8 cellular contexts compared by ENCODE assay signal in genomic region chr14:72925171-72925759, GRCh38. TPM values are rescaled to one million over a fixed set of nuclear protein-coding genes. Genes with fewer than 3 reads are reported as not detected.
A peak's percentile ranks its signal among the peaks of the same experiment; 100 is the strongest.
DNase-seq lines count a peak whose midpoint lies in the region; ATAC-seq and TF ChIP-seq lines count a peak whose summit lies in the region.

No MANE protein-coding gene starts in this region.

- peak overlapping the region; percentile 90 to 94; a peak in 4 of 5 replicates for H3K4me3 Mint-ChIP-seq in H9

- no peak overlapping the region for H4K91ac ChIP-seq in H9 (ENCODE audit: insufficient read length, low read depth, low read length)

- peaks cover 8% of the 10 kb centered on the region for H3K23me2 ChIP-seq in H9 (ENCODE audit: insufficient read length, low read depth, low read length, poor library complexity, severe bottlenecking)

- no peak overlapping the region for H3T11ph ChIP-seq in H9 (ENCODE audit: low read length)

- no peak overlapping the region for H2BK15ac ChIP-seq in H9 (ENCODE audit: low read depth, low read length)

- no peak overlapping the region for H3K14ac ChIP-seq in H9 (ENCODE audit: insufficient read depth, low read length)

- H3K23ac ChIP-seq in H9 (ENCODE audit: insufficient read length, low read depth, low read length): no peak overlapping the region

- H3K9ac ChIP-seq in H9 (ENCODE audit: extremely low read depth, insufficient read length, low read length): no peak overlapping the region
- peak overlapping the region; percentile 56 to 85 (median 59) for H3K9ac ChIP-seq in skeletal muscle tissue (ENCODE audit: low read depth in 1 of 3, low read length in 3 of 3)

- H3K9me3 ChIP-seq in H9 (ENCODE audit: control insufficient read depth, low read depth, low read length) (no peaks in the 10 kb centered on the region), WERI-Rb-1 (ENCODE audit: severe bottlenecking) (no peaks in the 10 kb centered on the region), skeletal muscle tissue (ENCODE audit: control insufficient read depth in 3 of 3, low read length in 3 of 3) (no peaks in the 10 kb centered on the region)

- H3K27ac Mint-ChIP-seq in H9: no peak overlapping the region

- H4K5ac ChIP-seq in H9 (ENCODE audit: insufficient read length, low read depth, low read length): no peak overlapping the region

- no peak overlapping the region for H3K27ac ChIP-seq in H9 (ENCODE audit: insufficient read length, low read depth, low read length)
- H3K27ac ChIP-seq in WERI-Rb-1: no peak overlapping the region
- no peak overlapping the region for H3K27ac ChIP-seq in skeletal muscle tissue (ENCODE audit: low read depth, low read length)

- H3K4me1 ChIP-seq in H9 (ENCODE audit: insufficient read depth, low read length) (no peaks in the 10 kb centered on the region), skeletal muscle tissue (ENCODE audit: control insufficient read depth in 3 of 3, insufficient read depth in 3 of 3, low read length in 3 of 3) (peaks cover 3 to 11% (median 9%) of the 10 kb centered on the region in 3 donors)

- peaks cover 22% of the 10 kb centered on the region for H3K27me3 Mint-ChIP-seq in H9 (ENCODE audit: low read depth)

- H3K9me3 Mint-ChIP-seq in H9: no peaks in the 10 kb centered on the region; a peak in 1 of 5 replicates

- H3K18ac ChIP-seq in H9 (ENCODE audit: insufficient read length, low read depth, low read length): no peak overlapping the region

- WGBS in H9 (ENCODE audit: extremely low coverage, insufficient read length, low lambda C conversion rate): no CpG with 5 or more reads among the region's 22 CpGs

- H2BK5ac ChIP-seq in H9 (ENCODE audit: insufficient read length, low read length): no peak overlapping the region

- no peak for ATAC-seq in HG02763 (IDR thresholded peaks at IDR 0.05; ENCODE audit: unreplicated experiment)

- H2BK120ac ChIP-seq in H9 (ENCODE audit: low read depth, low read length, poor library complexity, severe bottlenecking): no peak overlapping the region

- peak overlapping the region; percentile 73 for H3K4me2 ChIP-seq in H9 (ENCODE audit: insufficient read depth, insufficient read length, low read length)

- H2BK12ac ChIP-seq in H9 (ENCODE audit: insufficient read length, low read depth, low read length): no peak overlapping the region

- H3K36me3 ChIP-seq in WERI-Rb-1 (peaks cover 3% of the 10 kb centered on the region; the same call in 1 of the 2 replicates), skeletal muscle tissue (ENCODE audit: control insufficient read depth in 3 of 3, insufficient read depth in 3 of 3, low read length in 3 of 3) (peaks cover 0 to 3% (median 0%) of the 10 kb centered on the region in 3 donors)

- H2AK5ac ChIP-seq in H9 (ENCODE audit: insufficient read length, low read length): no peak overlapping the region

- H4K20me1 ChIP-seq in H9 (ENCODE audit: control insufficient read depth, insufficient read depth, insufficient read length): no peaks in the 10 kb centered on the region

- H3K4ac ChIP-seq in H9 (ENCODE audit: low read depth, low read length): no peak overlapping the region

- H2BK20ac ChIP-seq in H9 (ENCODE audit: low read depth, low read length, poor library complexity, severe bottlenecking): no peak overlapping the region

- peaks cover 10 to 11% of the 10 kb centered on the region in 2 experiments for H3K4me1 Mint-ChIP-seq in H9

- H3K56ac ChIP-seq in H9 (ENCODE audit: insufficient read length, low read depth, low read length): no peak overlapping the region

- H2AFZ ChIP-seq in H9 (ENCODE audit: low read length): no peak overlapping the region

- no peaks in the 10 kb centered on the region for H3K79me1 ChIP-seq in H9 (ENCODE audit: insufficient read depth, low read depth, low read length, poor library complexity, severe bottlenecking)

- H3K79me2 ChIP-seq in H9 (ENCODE audit: insufficient read depth, low read length): no peaks in the 10 kb centered on the region

- H4K8ac ChIP-seq in H9 (replicated peaks; ENCODE audit: insufficient read length, low read depth, low read length): no peak overlapping the region

- H3K36me3 Mint-ChIP-seq in H9 (ENCODE audit: insufficient read depth in 1 of 3, low read depth in 3 of 3): peaks cover 0 to 7% (median 0%) of the 10 kb centered on the region in 3 experiments; a peak in 3 of 7 replicates

- no peak for TF ChIP-seq CTCF in H9 (conservative IDR thresholded peaks at IDR 0.05)
- TF ChIP-seq CTCF in WERI-Rb-1 (IDR thresholded peaks at IDR 0.05; ENCODE audit: low read depth, low read length): no peak
- TF ChIP-seq CTCF in foreskin fibroblast (IDR thresholded peaks at IDR 0.05; ENCODE audit: low read depth, low read length): no peak

- DNase-seq in H9 (no peak), WERI-Rb-1 (no peak), foreskin fibroblast (no peak), activated gamma-delta T cell (lab: John Stamatoyannopoulos, UW) (no peak), islet precursor cell (no peak), COLO668 (lab: John Stamatoyannopoulos, UW; ENCODE audit: unreplicated experiment) (no peak)

- H3K4me3 ChIP-seq in WERI-Rb-1 (ENCODE audit: low read depth, low read length) (peak overlapping the region; percentile 52), foreskin fibroblast (ENCODE audit: low read depth in 1 of 2, low read length in 2 of 2) (peak overlapping the region; percentile 76 to 97), skeletal muscle tissue (ENCODE audit: low read length in 3 of 3) (peak overlapping the region; percentile 82 to 98 (median 90))

- H3K27me3 ChIP-seq in H9 (ENCODE audit: insufficient read depth, low read length) (no peaks in the 10 kb centered on the region), WERI-Rb-1 (ENCODE audit: insufficient read depth, low read depth, severe bottlenecking) (no peaks in the 10 kb centered on the region), skeletal muscle tissue (ENCODE audit: control insufficient read depth in 3 of 3, insufficient read depth in 3 of 3, low read length in 3 of 3) (no peaks in the 10 kb centered on the region)

RNA-seq across cellular contexts. Expression of gene DCAF4, which starts 1.0 kb away (rescaled TPM):
- total RNA-seq in H9 (2021) (30.2 and 32.0 TPM in 2 replicates), skeletal muscle tissue (11.5 TPM)

RNA-seq across cellular contexts. Expression of gene DPF3, which starts 31.4 kb away (rescaled TPM):
- total RNA-seq in H9 (2021) (not detected in 2 replicates), skeletal muscle tissue (1.6 TPM)
